In genomic region chr19:4360641-4361151, GRCh38 we compare ENCODE assay signal across 1 cellular context.
TF ChIP-seq lines count a peak whose summit lies in the region.

No MANE protein-coding gene starts in this region.

TF ChIP-seq in WTC11, 78 proteins besides CTCF, POLR2A, EP300 and RAD21:
- TF ChIP-seq NR1H2 (CRISPR knock-in tag; IDR thresholded peaks at IDR 0.05) (no peak), ATF6 (CRISPR knock-in tag; IDR thresholded peaks at IDR 0.05) (no peak), ZNF671 (CRISPR knock-in tag; IDR thresholded peaks at IDR 0.05) (0 out of 2 replicates have a peak, but pooled peaks have one; percentile 61)
- TF ChIP-seq, protein P1, sequence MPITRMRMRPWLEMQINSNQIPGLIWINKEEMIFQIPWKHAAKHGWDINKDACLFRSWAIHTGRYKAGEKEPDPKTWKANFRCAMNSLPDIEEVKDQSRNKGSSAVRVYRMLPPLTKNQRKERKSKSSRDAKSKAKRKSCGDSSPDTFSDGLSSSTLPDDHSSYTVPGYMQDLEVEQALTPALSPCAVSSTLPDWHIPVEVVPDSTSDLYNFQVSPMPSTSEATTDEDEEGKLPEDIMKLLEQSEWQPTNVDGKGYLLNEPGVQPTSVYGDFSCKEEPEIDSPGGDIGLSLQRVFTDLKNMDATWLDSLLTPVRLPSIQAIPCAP (CRISPR knock-in tag; IDR thresholded peaks at IDR 0.05): no peak
